27 cellular contexts compared by ENCODE assay signal in the genomic region with DNA sequence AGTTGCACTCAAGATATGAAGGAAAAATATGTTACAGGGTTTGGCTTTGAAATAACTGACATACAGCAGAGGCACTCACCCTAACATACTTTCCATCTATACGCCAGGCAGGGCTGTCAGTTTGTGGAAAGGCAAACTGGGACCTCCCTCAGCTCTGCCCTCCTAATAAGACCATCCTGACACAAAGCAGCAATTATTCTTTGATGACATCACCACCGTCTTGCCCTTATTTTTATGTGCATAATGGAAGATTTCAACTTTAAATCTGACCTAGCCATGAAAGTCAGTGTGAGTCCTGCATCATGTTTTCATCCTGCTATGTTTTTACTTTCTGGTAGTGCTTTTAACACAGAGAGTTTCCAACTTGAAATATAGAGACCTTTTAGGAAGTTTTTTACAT. TPM values are rescaled to one million over a fixed set of nuclear protein-coding genes. Genes with fewer than 3 reads are reported as not detected.
DNase-seq lines count a peak whose midpoint lies in the region; ATAC-seq, FAIRE-seq and TF ChIP-seq lines count a peak whose summit lies in the region.
"Had no signal": no experiment of that assay in that cellular context is flagged by ENCODE, and none has a peak within 500 bp of the region (broad histone marks: within the 10 kb centered on the region; RNA-seq: fewer than 3 reads in every experiment).

No MANE protein-coding gene starts in this region.

- TF ChIP-seq CTCF in gastroesophageal sphincter (IDR thresholded peaks at IDR 0.05): no peak
- TF ChIP-seq CTCF in sigmoid colon (IDR thresholded peaks at IDR 0.05): no peak

- DNase-seq in COLO829 (ENCODE audit: low spot score) (peak; percentile 40), amniotic epithelial cell (ENCODE audit: low read depth) (peak; percentile 37), sigmoid colon (no peak), erythroblast (lab: John Stamatoyannopoulos, UW) (no peak), GM12891 (ENCODE audit: insufficient read length, low spot score) (no peak), NOMO-1 treated with DMSO at 0.1 percent for 48 hours (lab: John Stamatoyannopoulos, UW; ENCODE audit: unreplicated experiment) (no peak)
- DNase-seq: 8988T; ACHN; BE2C; CD8-positive, alpha-beta memory T cell; DMS153; DND-41; GM23248; H7; NCI-H1048; NCI-H1417; NCI-H1694; NCI-H2029 treated with DMSO at 0.1 percent for 48 hours; NCI-H446 treated with DMSO at 0.1 percent for 48 hours; NCI-H526; NCI-H82; NK-92 treated with Interleukin-12 subunit alpha and Interleukin-12 subunit beta, amount 100 ng/mL, for 24 hours; PC-9 had no signal

- ATAC-seq in gastroesophageal sphincter (no peak), HG03432 (IDR thresholded peaks at IDR 0.05; ENCODE audit: unreplicated experiment) (no peak)
- ATAC-seq: Right ventricle myocardium inferior had no signal

- H3K4me1 ChIP-seq in gastroesophageal sphincter (peaks cover 3 to 58% (median 6%) of the 10 kb centered on the region in 3 donors), sigmoid colon (peaks cover 0 to 54% (median 36%) of the 10 kb centered on the region in 4 donors)
- H3K4me1 ChIP-seq: BE2C, SJCRH30 had no signal

- intact Hi-C loops in sigmoid colon (cut with DNase I): no loop called here

- no peaks in the 10 kb centered on the region for H3K27me3 ChIP-seq in gastroesophageal sphincter
- no peaks in the 10 kb centered on the region for H3K27me3 ChIP-seq in sigmoid colon
- H3K27me3 ChIP-seq: BE2C, SJCRH30 had no signal

- TF ChIP-seq POLR2A in gastroesophageal sphincter (IDR thresholded peaks at IDR 0.05): no peak
- TF ChIP-seq POLR2A in sigmoid colon (IDR thresholded peaks at IDR 0.05): no peak
- no peak for TF ChIP-seq POLR2A in erythroblast (IDR thresholded peaks at IDR 0.05; ENCODE audit: low read length)
- no peak for TF ChIP-seq POLR2A in GM12891 (IDR thresholded peaks at IDR 0.05; ENCODE audit: low read depth, low read length)

- TF ChIP-seq EP300 in gastroesophageal sphincter (IDR thresholded peaks at IDR 0.05) (no peak), sigmoid colon (IDR thresholded peaks at IDR 0.05) (no peak)

- 50 to 53% methylated on average over 1 to 2 of the region's 2 CpGs for WGBS in gastroesophageal sphincter (ENCODE audit: low coverage in 1 of 2), 2 donors
- 81 to 83% methylated on average over 2 of the region's 2 CpGs for WGBS in sigmoid colon, 2 donors

- no peak for FAIRE-seq in GM12891 (lab: Jason Lieb, UNC)

- H3K4me3 ChIP-seq in gastroesophageal sphincter (no peak overlapping the region), sigmoid colon (no peak overlapping the region)
- H3K4me3 ChIP-seq: GM23248, PC-9, SJCRH30 had no signal

- H3K27ac ChIP-seq in gastroesophageal sphincter (peak overlapping the region in 3 of 4 donors; percentile 15 to 59 (median 50)), sigmoid colon (peak overlapping the region; percentile 20 to 83 (median 44))
- H3K27ac ChIP-seq: GM23248, PC-9, SJCRH30 had no signal

- H3K36me3 ChIP-seq in gastroesophageal sphincter (no peaks in the 10 kb centered on the region), sigmoid colon (no peaks in the 10 kb centered on the region)
- H3K36me3 ChIP-seq: BE2C, SJCRH30 had no signal

- H3K9me3 ChIP-seq in gastroesophageal sphincter (no peaks in the 10 kb centered on the region), sigmoid colon (no peaks in the 10 kb centered on the region)
- H3K9me3 ChIP-seq: BE2C had no signal

TF ChIP-seq in GM12891, 5 proteins besides CTCF, POLR2A, EP300 and RAD21:
- no peak for TF ChIP-seq PAX5 (IDR thresholded peaks at IDR 0.05; ENCODE audit: insufficient read depth, low read length, severe bottlenecking)
- no peak for TF ChIP-seq TAF1 (IDR thresholded peaks at IDR 0.05; ENCODE audit: low read depth, low read length)
- no peak for TF ChIP-seq POLR2AphosphoS5 (IDR thresholded peaks at IDR 0.05; ENCODE audit: low read depth, low read length)
- no peak for TF ChIP-seq SPI1 (IDR thresholded peaks at IDR 0.05; ENCODE audit: low read depth, low read length)
- no peak for TF ChIP-seq POU2F2 (IDR thresholded peaks at IDR 0.05; ENCODE audit: low read depth, low read length)

RNA-seq across cellular contexts. Expression of a gene that starts 43.0 kb away (rescaled TPM):
- 100 to 1,000 TPM; 219 to 326 (median 240) TPM for total RNA-seq in gastroesophageal sphincter
- total RNA-seq in sigmoid colon: 100 to 1,000 TPM; 162 to 511 (median 209) TPM
- 1 to 10 TPM; 1.8 to 8.0 (median 4.4) TPM for polyA plus RNA-seq in sigmoid colon
- 2.1 TPM for polyA plus RNA-seq in GM12891 (2012; ENCODE audit: low read depth, missing spikeins)

RNA-seq across cellular contexts. Expression of a gene that starts 43.0 kb away (rescaled TPM):
- total RNA-seq in gastroesophageal sphincter (10 to 100 TPM; 49.4 to 78.0 (median 59.0) TPM), sigmoid colon (10 to 100 TPM; 37.1 to 60.1 (median 44.7) TPM)
- 1 to 10 TPM; 3.9 to 8.3 (median 7.8) TPM for polyA plus RNA-seq in sigmoid colon
- polyA plus RNA-seq in GM12891 (2012; ENCODE audit: low read depth, missing spikeins): 6.0 TPM

Comparison
In these comparisons a context has a peak if more than half of its experiments do, and no peak if none do; other contexts are left out.
1. DNase-seq: peak in COLO829 (single experiment) and amniotic epithelial cell (single experiment); none in sigmoid colon (single experiment), erythroblast (0 of 2), GM12891 (single experiment) and NOMO-1 treated with DMSO at 0.1 percent for 48 hours (single experiment).